Comparison of ENCODE assay signal across 21 cellular contexts in genomic region chr12:4161718-4162117, GRCh38.
"Had no signal": no experiment of that assay in that cellular context is flagged by ENCODE, and none has a peak within 500 bp of the region (broad histone marks: within the 10 kb centered on the region; RNA-seq: fewer than 3 reads in every experiment).

No MANE protein-coding gene starts in this region.

- H3K4me3 Mint-ChIP-seq: activated T-cell treated with anti-CD3 and anti-CD28 coated beads, Interleukin-2, amount 50 U/mL, for 4 hours; central memory CD8-positive, alpha-beta T cell; naive thymus-derived CD8-positive, alpha-beta T cell; stimulated activated naive CD8-positive, alpha-beta T cell treated with anti-CD3 and anti-CD28 coated beads, Interleukin-15, amount 100 ng/mL, for 72 hours had no signal

- ATAC-seq: activated naive CD4-positive, alpha-beta T cell treated with anti-CD3 and anti-CD28 coated beads, Interleukin-2, amount 50 U/mL, for 72 hours; activated T-cell treated with anti-CD3 and anti-CD28 coated beads, Interleukin-2, amount 50 U/mL, for 4 hours; gastrocnemius medialis; naive thymus-derived CD8-positive, alpha-beta T cell; pancreas; psoas muscle; stimulated activated naive CD8-positive, alpha-beta T cell treated with anti-CD3 and anti-CD28 coated beads, Interleukin-15, amount 100 ng/mL, for 72 hours had no signal

- H3K4me3 ChIP-seq: esophagus squamous epithelium, gastrocnemius medialis, left ventricle myocardium inferior, pancreas, psoas muscle, right atrium auricular region, tibial artery had no signal

- DNase-seq: activated CD4-positive, alpha-beta T cell treated with anti-CD3 and anti-CD28 coated beads, Interleukin-2, amount 50 U/mL, for 4 hours; activated CD4-positive, CD25-positive, alpha-beta regulatory T cell treated with anti-CD3 and anti-CD28 coated beads, Interleukin-2, amount 50 U/mL, for 72 hours; activated gamma-delta T cell; activated T-cell treated with anti-CD3 and anti-CD28 coated beads, Interleukin-2, amount 50 U/mL, for 4 hours; esophagus squamous epithelium; gastrocnemius medialis; hippocampal formation; left ventricle myocardium inferior; naive thymus-derived CD8-positive, alpha-beta T cell; pancreas; psoas muscle; stimulated activated CD4-positive, alpha-beta T cell treated with anti-CD3 and anti-CD28 coated beads, Interleukin-4, amount 100 ng/mL, for 4 hours; stimulated activated naive CD8-positive, alpha-beta T cell treated with anti-CD3 and anti-CD28 coated beads, Interleukin-15, amount 100 ng/mL, for 72 hours; tibial artery had no signal

- H3K9me3 ChIP-seq: esophagus squamous epithelium, gastrocnemius medialis, left ventricle myocardium inferior, neutrophil, pancreas, psoas muscle, right atrium auricular region, tibial artery had no signal

- H3K9me3 Mint-ChIP-seq: activated T-cell treated with anti-CD3 and anti-CD28 coated beads, Interleukin-2, amount 50 U/mL, for 4 hours; central memory CD8-positive, alpha-beta T cell; naive thymus-derived CD8-positive, alpha-beta T cell had no signal

- H3K27me3 ChIP-seq: neutrophil, pancreas, right atrium auricular region had no signal

- H3K27me3 Mint-ChIP-seq: central memory CD8-positive, alpha-beta T cell; naive thymus-derived CD8-positive, alpha-beta T cell; stimulated activated naive CD8-positive, alpha-beta T cell treated with anti-CD3 and anti-CD28 coated beads, Interleukin-15, amount 100 ng/mL, for 72 hours had no signal

- H3K27ac ChIP-seq: esophagus squamous epithelium, gastrocnemius medialis, left ventricle myocardium inferior, neutrophil, pancreas, psoas muscle, right atrium auricular region, tibial artery, VCaP had no signal

- FAIRE-seq: astrocyte, colon, pancreas had no signal

- H3K36me3 Mint-ChIP-seq: naive thymus-derived CD8-positive, alpha-beta T cell had no signal

- H3K36me3 ChIP-seq: esophagus squamous epithelium, gastrocnemius medialis, left ventricle myocardium inferior, neutrophil, pancreas, right atrium auricular region, tibial artery had no signal

- H3K4me1 ChIP-seq: gastrocnemius medialis, pancreas, psoas muscle had no signal
